In genomic region chr21:45449658-45450502, GRCh38 we compare ENCODE assay signal across 27 cellular contexts. TPM values are rescaled to one million over a fixed set of nuclear protein-coding genes. Genes with fewer than 3 reads are reported as not detected.
DNase-seq lines count a peak whose midpoint lies in the region; ATAC-seq, FAIRE-seq and TF ChIP-seq lines count a peak whose summit lies in the region.
"Had no signal": no experiment of that assay in that cellular context is flagged by ENCODE, and none has a peak within 500 bp of the region (broad histone marks: within the 10 kb centered on the region; RNA-seq: fewer than 3 reads in every experiment).

No MANE protein-coding gene starts in this region.

- TF ChIP-seq CTCF in WTC11 (IDR thresholded peaks at IDR 0.05), result no peak
- no peak for TF ChIP-seq CTCF in esophagus squamous epithelium (IDR thresholded peaks at IDR 0.05)
- no peak for TF ChIP-seq CTCF in HepG2 (CRISPR knock-in tag; IDR thresholded peaks at IDR 0.05)
- no peak for TF ChIP-seq CTCF in spleen (IDR thresholded peaks at IDR 0.05 in 8 of 11, conservative IDR thresholded peaks at IDR 0.05 in 3 of 11)
- no peak for TF ChIP-seq CTCF in D721Med (IDR thresholded peaks at IDR 0.05; ENCODE audit: insufficient read depth, missing control alignments)

- H3K9me3 ChIP-seq in esophagus squamous epithelium (no peaks in the 10 kb centered on the region), HepG2 (ENCODE audit: low read length) (no peaks in the 10 kb centered on the region; the same call in 1 of the 2 replicates), spleen (peaks cover 0 to 12% (median 9%) of the 10 kb centered on the region in 8 donors)
- H3K9me3 ChIP-seq: ovary had no signal

- DNase-seq in WTC11 (ENCODE audit: low spot score) (no peak), esophagus squamous epithelium (lab: John Stamatoyannopoulos, UW) (no peak), HepG2 (ENCODE audit: low spot score) (no peak), spleen (peak; percentile 62), NCI-H82 (lab: John Stamatoyannopoulos, UW) (no peak), D721Med (ENCODE audit: insufficient read length, low spot score) (no peak)
- DNase-seq: activated B cell treated with CpG ODN at 0.5 μM for 24 hours; activated CD4-positive, alpha-beta T cell treated with anti-CD3 and anti-CD28 coated beads, Interleukin-2, amount 50 U/mL, for 1 hour; activated naive CD4-positive, alpha-beta T cell treated with Interleukin-2 at 50 U/mL for 16 hours; activated T-cell treated with anti-CD3 and anti-CD28 coated beads, Interleukin-2, amount 50 U/mL, for 48 hours; C1 segment of cervical spinal cord; DND-41; effector memory CD4-positive, alpha-beta T cell; foreskin fibroblast; natural killer cell; NCI-H187; NCI-H2171; NCI-H510A treated with DMSO at 0.1 percent for 48 hours; PC-9; stimulated activated CD4-positive, alpha-beta T cell treated with anti-CD3 and anti-CD28 coated beads, Interleukin-12 subunit alpha, Interleukin-12 subunit beta, amount 100 ng/mL, for 4 hours; stimulated activated CD4-positive, alpha-beta T cell treated with anti-CD3 and anti-CD28 coated beads, Interleukin-4, amount 100 ng/mL, for 24 hours had no signal

- POLR2A ChIA-PET in WTC11 (lab: Charles Lee) (no interaction called here), HepG2 (lab: Yijun Ruan, JAX) (interaction anchor here (1.0 to 4.4 kb wide), 9 partner anchors 10 to 142 kb away, joined by 3 to 41 read pairs (median 4); no protein-coding TSS in a partner anchor)

- BruUV-seq in HepG2 (replicated peaks; lab: Mats Ljungman, UMichigan), result no TSS peak

- H3K27me3 ChIP-seq in esophagus squamous epithelium (peaks cover 0 to 29% (median 0%) of the 10 kb centered on the region in 4 donors), HepG2 (ENCODE audit: control insufficient read depth in 1 of 2, insufficient read depth in 2 of 2, low read length in 2 of 2) (no peaks in the 10 kb centered on the region), spleen (replicated peaks in 1 of 7) (peaks cover 0 to 5% (median 0%) of the 10 kb centered on the region in 7 donors)
- H3K27me3 ChIP-seq: ovary, SJSA1 had no signal

- H3K36me3 Mint-ChIP-seq in WTC11, result peaks cover 38% of the 10 kb centered on the region
- H3K36me3 Mint-ChIP-seq: IgD-negative memory B cell; natural killer cell; stimulated activated effector memory CD8-positive, alpha-beta T cell treated with anti-CD3 and anti-CD28 coated beads, Interleukin-12 subunit alpha, Interleukin-12 subunit beta, amount 100 ng/mL, for 72 hours had no signal

- no peak for FAIRE-seq in HepG2 (lab: Jason Lieb, UNC)
- FAIRE-seq in D721Med (lab: Jason Lieb, UNC), result no peak
- FAIRE-seq: colon had no signal

- H3K27me3 Mint-ChIP-seq in WTC11 (ENCODE audit: low read depth), result no peaks in the 10 kb centered on the region

- no peak overlapping the region for H2AFZ ChIP-seq in HepG2 (ENCODE audit: low read length)
- H2AFZ ChIP-seq: PC-9 had no signal

- ATAC-seq in WTC11 (no peak), HepG2 (peak; percentile 4; the same call in 2 of the 3 replicates), HG03025 (IDR thresholded peaks at IDR 0.05; ENCODE audit: low FRiP score, unreplicated experiment) (no peak)
- ATAC-seq: natural killer cell; stimulated activated effector memory CD8-positive, alpha-beta T cell treated with anti-CD3 and anti-CD28 coated beads, Interleukin-12 subunit alpha, Interleukin-12 subunit beta, amount 100 ng/mL, for 72 hours had no signal

- peaks cover 90% of the 10 kb centered on the region for H3K79me2 ChIP-seq in HepG2 (ENCODE audit: insufficient read depth, low read length)

- H3K4me3 Mint-ChIP-seq in WTC11, result no peak overlapping the region
- H3K4me3 Mint-ChIP-seq: activated B cell treated with CpG ODN at 0.5 μM for 24 hours; IgD-negative memory B cell; natural killer cell; stimulated activated effector memory CD8-positive, alpha-beta T cell treated with anti-CD3 and anti-CD28 coated beads, Interleukin-12 subunit alpha, Interleukin-12 subunit beta, amount 100 ng/mL, for 72 hours had no signal

- peak overlapping the region; percentile 58 for H3K9ac ChIP-seq in HepG2 (ENCODE audit: insufficient read depth, low read depth, low read length)

- peak overlapping the region; percentile 72 for H3K4me2 ChIP-seq in HepG2 (ENCODE audit: low read depth, low read length)
- H3K4me2 ChIP-seq: PC-9 had no signal

- H3K4me1 ChIP-seq in esophagus squamous epithelium, result peaks cover 20 to 63% (median 33%) of the 10 kb centered on the region in 3 donors
- peaks cover 87% of the 10 kb centered on the region for H3K4me1 ChIP-seq in HepG2 (ENCODE audit: insufficient read depth, low read length)
- H3K4me1 ChIP-seq in spleen, result peaks cover 0 to 18% (median 6%) of the 10 kb centered on the region in 6 donors

- in situ Hi-C loops in HepG2 (cut with HindIII; ENCODE audit: extremely low pct_ligation_motif_present, low pct_unique_long_range_greater_than_20kb), result no loop called here

- peaks cover 3% of the 10 kb centered on the region; the same call in 1 of the 2 replicates for H3K4me1 Mint-ChIP-seq in WTC11
- H3K4me1 Mint-ChIP-seq: activated B cell treated with CpG ODN at 0.5 μM for 24 hours; IgD-negative memory B cell; stimulated activated effector memory CD8-positive, alpha-beta T cell treated with anti-CD3 and anti-CD28 coated beads, Interleukin-12 subunit alpha, Interleukin-12 subunit beta, amount 100 ng/mL, for 72 hours had no signal

- H3K9me3 Mint-ChIP-seq in WTC11, result peaks cover 23% of the 10 kb centered on the region
- H3K9me3 Mint-ChIP-seq: natural killer cell; stimulated activated effector memory CD8-positive, alpha-beta T cell treated with anti-CD3 and anti-CD28 coated beads, Interleukin-12 subunit alpha, Interleukin-12 subunit beta, amount 100 ng/mL, for 72 hours had no signal

- CTCF ChIA-PET in WTC11 (lab: Charles Lee), result interaction anchor here (0.9 kb wide), 1 partner anchor 157 kb away, joined by 3 read pairs; no protein-coding TSS in a partner anchor
- CTCF ChIA-PET in HepG2 (lab: Yijun Ruan, JAX; ENCODE audit: low intra/inter-chr PET ratio, low total read pairs), result no interaction called here

- H3K36me3 ChIP-seq in esophagus squamous epithelium, result no peaks in the 10 kb centered on the region
- peaks cover 6 to 8% of the 10 kb centered on the region in 2 experiments; a peak in 3 of 5 replicates for H3K36me3 ChIP-seq in HepG2 (replicated peaks in 1 of 2; ENCODE audit: control insufficient read depth in 1 of 2, insufficient read depth in 2 of 2, low read length in 2 of 2)
- H3K36me3 ChIP-seq in spleen, result no peaks in the 10 kb centered on the region
- H3K36me3 ChIP-seq: ovary, SJSA1 had no signal

- H3K27ac Mint-ChIP-seq in WTC11, result peak overlapping the region; percentile 70
- H3K27ac Mint-ChIP-seq: activated B cell treated with CpG ODN at 0.5 μM for 24 hours; natural killer cell; stimulated activated effector memory CD8-positive, alpha-beta T cell treated with anti-CD3 and anti-CD28 coated beads, Interleukin-12 subunit alpha, Interleukin-12 subunit beta, amount 100 ng/mL, for 72 hours had no signal

- TF ChIP-seq EP300 in HepG2 (IDR thresholded peaks at IDR 0.05; ENCODE audit: low read depth in 2 of 2, low read length in 2 of 2) (no peak), HepG2 (CRISPR knock-in tag; IDR thresholded peaks at IDR 0.05; ENCODE audit: borderline replicate concordance) (no peak)

- 43 to 64% methylated on average over 9 to 16 of the region's 27 CpGs for WGBS in esophagus squamous epithelium, 2 donors
- 80% methylated on average over 11 of the region's 27 CpGs for WGBS in HepG2 (ENCODE audit: low lambda C conversion rate)
- 81 to 87% (median 83%) methylated on average over 25 to 27 of the region's 27 CpGs for WGBS in spleen, 5 donors

- H3K4me3 ChIP-seq in esophagus squamous epithelium (no peak overlapping the region), HepG2 (replicated peaks in 1 of 3; ENCODE audit: insufficient read depth in 1 of 3, low read depth in 2 of 3, low read length in 3 of 3) (peak overlapping the region in 1 of 3 experiments; percentile 49; a peak in 1 of 6 replicates), spleen (no peak overlapping the region)
- H3K4me3 ChIP-seq: ovary, PC-9, SJSA1 had no signal

- no peak for TF ChIP-seq POLR2A in esophagus squamous epithelium (IDR thresholded peaks at IDR 0.05)
- TF ChIP-seq POLR2A in HepG2 (IDR thresholded peaks at IDR 0.05; ENCODE audit: insufficient read depth in 1 of 2, low read depth in 2 of 2, low read length in 2 of 2), result no peak
- no peak for TF ChIP-seq POLR2A in spleen (IDR thresholded peaks at IDR 0.05)

- TF ChIP-seq RAD21 in HepG2 (CRISPR knock-in tag; IDR thresholded peaks at IDR 0.05), result no peak

- H4K20me1 ChIP-seq in HepG2 (ENCODE audit: insufficient read depth, low read length), result no peaks in the 10 kb centered on the region

- intact Hi-C loops in esophagus squamous epithelium (cut with DNase I), result no loop called here
- intact Hi-C loops in HepG2 (cut with micrococcal nuclease; ENCODE audit: unreplicated experiment), result loop anchor here (1.0 to 5.0 kb wide), 2 partner anchors 21 to 143 kb away; no protein-coding TSS in a partner anchor
- intact Hi-C loops in spleen (cut with DNase I; ENCODE audit: low total_unique reads), result no loop called here

- H3K27ac ChIP-seq in esophagus squamous epithelium (peak overlapping the region in 3 of 4 donors; percentile 3 to 30 (median 22)), HepG2 (ENCODE audit: extremely low read length, insufficient read depth, low read length) (peak overlapping the region; percentile 74), spleen (no peak overlapping the region)
- H3K27ac ChIP-seq: ovary, PC-9, SJSA1 had no signal

RNA-seq across cellular contexts. Expression of gene COL18A1, which starts 44.9 kb away (rescaled TPM):
- total RNA-seq in WTC11 (2021) (231 to 241 TPM (median 231 TPM) in 3 replicates), esophagus squamous epithelium (10 to 100 TPM; 38.9 to 69.0 (median 52.5) TPM), HepG2 (2016; rRNA removed; fragmentation: Illumina TruSeq; extraction: Trizol) (21.2 and 102 TPM in 2 replicates), spleen (100 to 1,000 TPM in 3 of 7 donors, 10 to 100 TPM in 4; 71.8 to 208 (median 99.6) TPM)
- total RNA-seq in HepG2 (2016; cell fraction: cytosol; rRNA removed; fragmentation: Illumina TruSeq; extraction: Trizol; ENCODE audit: low read depth), result 5.5 and 5.6 TPM in 2 replicates
- total RNA-seq in HepG2 (2016; cell fraction: insoluble cytoplasmic fraction; rRNA removed; fragmentation: Illumina TruSeq; extraction: Trizol), result 18.4 and 106 TPM in 2 replicates
- total RNA-seq in HepG2 (2016; cell fraction: membrane; rRNA removed; fragmentation: Illumina TruSeq; extraction: Trizol), result 10.8 and 11.6 TPM in 2 replicates
- 122 and 150 TPM in 2 replicates for total RNA-seq in HepG2 (2016; cell fraction: nucleus; rRNA removed; fragmentation: Illumina TruSeq; extraction: Trizol)
- polyA plus RNA-seq in HepG2 (2011; rRNA removed) (79.0 and 128 TPM in 2 replicates), spleen (10 to 100 TPM; 35.0 to 66.9 (median 60.0) TPM)
- polyA plus RNA-seq in HepG2 (2011; cell fraction: cytosol; rRNA removed), result 51.6 and 89.8 TPM in 2 replicates
- 1,622 and 2,194 TPM in 2 replicates for polyA plus RNA-seq in HepG2 (2011; cell fraction: nucleus; rRNA removed)
- 59.0 and 129 TPM in 2 replicates for polyA plus RNA-seq in HepG2 (2012)
- polyA plus RNA-seq in HepG2 (2016; cell fraction: cytosol; fragmentation: Illumina TruSeq; extraction: Trizol; ENCODE audit: low read depth), result 4.3 and 4.4 TPM in 2 replicates
- polyA plus RNA-seq in HepG2 (2016; cell fraction: insoluble cytoplasmic fraction; fragmentation: Illumina TruSeq; extraction: Trizol; ENCODE audit: low read depth), result 20.7 and 26.9 TPM in 2 replicates
- polyA plus RNA-seq in HepG2 (2016; cell fraction: membrane; fragmentation: Illumina TruSeq; extraction: Trizol; ENCODE audit: low read depth), result 5.0 and 6.2 TPM in 2 replicates
- polyA plus RNA-seq in HepG2 (2016; cell fraction: nucleus; fragmentation: Illumina TruSeq; extraction: Trizol; ENCODE audit: insufficient read depth, low read depth), result 308 and 331 TPM in 2 replicates
- polyA minus RNA-seq in HepG2 (2011; rRNA and poly(A)+ RNA removed; ENCODE audit: low replicate concordance), result 0.09 and 44.3 TPM in 2 replicates
- polyA minus RNA-seq in HepG2 (2011; cell fraction: cytosol; rRNA and poly(A)+ RNA removed), result 36.9 and 37.7 TPM in 2 replicates
- polyA minus RNA-seq in HepG2 (2011; cell fraction: nucleus; rRNA and poly(A)+ RNA removed), result 46.7 and 51.1 TPM in 2 replicates

Comparison
In these comparisons a context has a peak if more than half of its experiments do, and no peak if none do; other contexts are left out.
1. H3K27ac ChIP-seq: peak in esophagus squamous epithelium (3 of 4) and HepG2 (single experiment); none in spleen (0 of 8).
2. Of the 50 proteins assayed by ChIP-seq in both HepG2 and WTC11: peak only in HepG2: ZNF263; only in WTC11: none; in both: none; in neither: 49.